24 cellular contexts compared by ENCODE assay signal in the genomic region with DNA sequence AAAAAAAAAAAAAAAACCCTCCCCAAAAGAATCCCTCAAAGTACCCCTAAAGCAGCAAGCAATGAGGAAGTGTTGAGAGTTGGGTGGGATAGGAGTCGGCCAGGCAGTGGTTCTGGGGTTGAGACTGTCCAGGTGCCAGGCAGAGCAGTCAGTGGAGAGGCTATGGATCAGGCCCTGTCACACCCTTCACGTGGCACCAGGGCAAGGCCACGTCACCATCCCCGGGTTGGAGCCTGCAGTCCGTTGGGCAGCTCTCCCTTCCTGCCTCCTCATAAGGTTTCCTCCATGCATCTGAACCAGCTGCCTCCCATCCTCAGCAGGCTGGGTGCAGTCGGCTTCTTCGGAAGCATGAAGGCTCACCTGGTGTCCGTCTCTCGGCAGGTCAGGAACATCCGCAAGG.
"Had no signal": no experiment of that assay in that cellular context is flagged by ENCODE, and none has a peak within 500 bp of the region (broad histone marks: within the 10 kb centered on the region; RNA-seq: fewer than 3 reads in every experiment).

No MANE protein-coding gene starts in this region.

- H3K36me3 ChIP-seq: pancreas, transverse colon, vagina had no signal

- H3K4me3 ChIP-seq: dorsolateral prefrontal cortex, pancreas, smooth muscle cell, suprapubic skin, transverse colon, vagina had no signal

- H3K4me3 Mint-ChIP-seq: immature natural killer cell; nephron; stimulated activated naive CD8-positive, alpha-beta T cell treated with anti-CD3 and anti-CD28 coated beads, Interleukin-15, amount 100 ng/mL, for 72 hours had no signal

- H3K27me3 Mint-ChIP-seq: stimulated activated naive CD8-positive, alpha-beta T cell treated with anti-CD3 and anti-CD28 coated beads, Interleukin-15, amount 100 ng/mL, for 72 hours had no signal

- H3K36me3 Mint-ChIP-seq: immature natural killer cell had no signal

- FAIRE-seq: colon, frontal cortex, pancreas had no signal

- H3K4me1 ChIP-seq: transverse colon had no signal

- H3K27ac ChIP-seq: dorsolateral prefrontal cortex, pancreas, suprapubic skin, transverse colon, vagina had no signal

- H3K4me2 ChIP-seq: smooth muscle cell had no signal

- DNase-seq: dorsolateral prefrontal cortex; effector CD4-positive, alpha-beta T cell; hypothalamus; immature natural killer cell; islet precursor cell; kidney glomerular epithelial cell; left colon; mesendoderm; occipital lobe; pancreas; stimulated activated CD4-positive, alpha-beta T cell treated with anti-CD3 and anti-CD28 coated beads, Interleukin-12 subunit alpha, Interleukin-12 subunit beta, amount 100 ng/mL, for 4 hours; stimulated activated CD4-positive, alpha-beta T cell treated with anti-CD3 and anti-CD28 coated beads, Interleukin-1b, Interleukin-23, amount 100 ng/mL, for 48 hours; stimulated activated CD4-positive, alpha-beta T cell treated with anti-CD3 and anti-CD28 coated beads, Interleukin-4, amount 100 ng/mL, for 1 hour; stimulated activated CD8-positive, alpha-beta memory T cell treated with anti-CD3 and anti-CD28 coated beads, Interleukin-4, amount 100 ng/mL, for 48 hours; stimulated activated naive CD4-positive, alpha-beta T cell; stimulated activated naive CD8-positive, alpha-beta T cell treated with anti-CD3 and anti-CD28 coated beads, Interleukin-15, amount 100 ng/mL, for 72 hours; transverse colon had no signal

- H3K9me3 Mint-ChIP-seq: immature natural killer cell; nephron; stimulated activated naive CD8-positive, alpha-beta T cell treated with anti-CD3 and anti-CD28 coated beads, Interleukin-15, amount 100 ng/mL, for 72 hours had no signal

- ATAC-seq: left colon; pancreas; sciatic nerve; stimulated activated naive CD8-positive, alpha-beta T cell treated with anti-CD3 and anti-CD28 coated beads, Interleukin-15, amount 100 ng/mL, for 72 hours had no signal

- H3K9me3 ChIP-seq: pancreas, suprapubic skin, transverse colon, vagina had no signal

- H3K27ac Mint-ChIP-seq: immature natural killer cell; nephron; stimulated activated naive CD8-positive, alpha-beta T cell treated with anti-CD3 and anti-CD28 coated beads, Interleukin-15, amount 100 ng/mL, for 72 hours had no signal

- H3K27me3 ChIP-seq: dorsolateral prefrontal cortex, pancreas, suprapubic skin, transverse colon, vagina had no signal
